1 cellular context compared by ENCODE assay signal in the genomic region with DNA sequence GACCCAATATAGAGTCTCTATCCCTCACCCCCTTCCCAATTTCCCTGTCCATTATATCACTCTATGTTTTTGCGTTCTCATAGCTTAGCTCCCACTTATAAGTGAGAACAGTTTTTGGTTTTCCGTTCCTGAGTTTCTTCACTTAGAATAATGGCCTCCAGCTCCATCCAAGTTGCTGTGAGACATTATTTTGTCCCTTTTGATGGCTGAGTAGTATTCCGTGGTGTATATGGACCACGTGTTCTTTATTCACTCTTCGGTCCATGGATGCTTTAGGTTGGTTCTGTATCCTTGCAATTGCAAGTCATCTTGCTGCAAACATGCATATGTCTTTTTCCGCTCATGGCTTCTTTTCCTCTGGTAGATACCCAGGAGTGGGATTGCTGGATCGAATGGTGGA.
TF ChIP-seq lines count a peak whose summit lies in the region.

No MANE protein-coding gene starts in this region.

TF ChIP-seq in H1, 55 proteins besides CTCF, POLR2A, EP300 and RAD21:
- TF ChIP-seq BACH1 (IDR thresholded peaks at IDR 0.05; ENCODE audit: low read length) (no peak), JUND (IDR thresholded peaks at IDR 0.05; ENCODE audit: low read length) (no peak), CREB1 (IDR thresholded peaks at IDR 0.05) (no peak), CHD2 (IDR thresholded peaks at IDR 0.05; ENCODE audit: low read length) (no peak), SIRT6 (IDR thresholded peaks at IDR 0.05; ENCODE audit: low read length) (no peak), KDM4A (IDR thresholded peaks at IDR 0.05; ENCODE audit: low read depth, low read length, severe bottlenecking) (no peak)
TF ChIP-seq in H1: peak in this region for 0.
